ENCODE assay signal across 17 cellular contexts in the genomic region with DNA sequence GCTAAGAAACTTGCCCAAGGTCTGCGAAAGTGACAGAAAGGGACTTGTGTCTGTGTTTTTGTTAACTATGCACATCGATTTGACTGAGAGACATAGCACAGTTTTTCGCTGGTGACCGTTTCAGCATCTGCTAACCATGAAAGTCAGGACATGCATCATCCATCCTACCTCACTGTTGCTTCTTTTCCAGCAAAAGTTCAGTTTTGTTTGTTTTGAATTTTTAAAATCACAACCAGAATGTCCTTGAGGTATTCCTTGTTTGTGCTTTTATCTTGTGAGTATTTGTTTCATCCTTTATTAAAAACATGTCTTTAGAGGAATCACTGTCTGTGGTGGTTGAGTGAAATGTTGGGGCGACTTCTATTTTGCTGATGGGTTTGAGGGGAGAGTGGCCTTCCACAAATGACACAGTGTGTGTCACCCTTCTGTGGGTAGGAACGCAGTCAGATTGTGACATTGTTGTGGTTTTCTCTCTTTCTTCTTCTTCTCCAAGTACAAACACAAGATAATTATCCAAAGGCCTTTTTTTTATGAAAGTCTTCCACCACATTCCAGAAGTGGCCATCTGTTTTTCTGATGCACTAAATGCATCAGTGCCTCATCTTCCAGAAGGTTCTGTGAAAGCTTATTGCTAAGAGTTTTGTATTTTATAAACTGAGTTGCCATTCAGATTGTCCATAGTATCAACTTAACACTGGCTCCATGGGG.
DNase-seq lines count a peak whose midpoint lies in the region; ATAC-seq and TF ChIP-seq lines count a peak whose summit lies in the region.
"Had no signal": no experiment of that assay in that cellular context is flagged by ENCODE, and none has a peak within 500 bp of the region (broad histone marks: within the 10 kb centered on the region; RNA-seq: fewer than 3 reads in every experiment).

No MANE protein-coding gene starts in this region.

- peaks cover 0 to 5% of the 10 kb centered on the region in 2 experiments; a peak in 2 of 4 replicates for H3K4me1 ChIP-seq in SK-N-SH (ENCODE audit: control insufficient read depth in 1 of 2, insufficient read depth in 2 of 2, low read depth in 1 of 2, low read length in 1 of 2)
- H3K4me1 ChIP-seq in stomach: peaks cover 31 to 58% (median 39%) of the 10 kb centered on the region in 4 donors

- intact Hi-C loops in stomach (cut with DNase I; ENCODE audit: low total_unique reads): no loop called here

- ATAC-seq in GM18870 (IDR thresholded peaks at IDR 0.05; ENCODE audit: unreplicated experiment): no peak
- ATAC-seq: activated CD8-positive, alpha-beta memory T cell treated with anti-CD3 and anti-CD28 coated beads, Interleukin-2, amount 10 ng/mL, durations not matched to agents 7 days and 5 days; natural killer cell treated with Interleukin-12 subunit alpha and Interleukin-12 subunit beta and Interleukin-15 and Interleukin-18, amount 100 ng/mL, for 72 hours had no signal

- TF ChIP-seq RAD21 in SK-N-SH (IDR thresholded peaks at IDR 0.05; ENCODE audit: low read length): no peak

- H3K4me2 ChIP-seq in SK-N-SH: no peak overlapping the region
- H3K4me2 ChIP-seq: KMS-11 had no signal

- CTCF ChIA-PET in SK-N-SH (lab: Yijun Ruan, JAX): interaction anchor here (2.9 kb wide), 1 partner anchor 20 kb away, joined by 21 read pairs; no protein-coding TSS in a partner anchor

- no peaks in the 10 kb centered on the region for H3K27me3 ChIP-seq in SK-N-SH (ENCODE audit: insufficient read depth)
- no peaks in the 10 kb centered on the region for H3K27me3 ChIP-seq in stomach
- H3K27me3 ChIP-seq: adrenal gland had no signal

- TF ChIP-seq POLR2A in stomach (IDR thresholded peaks at IDR 0.05): no peak

- no peak overlapping the region for H3K9ac ChIP-seq in SK-N-SH
- H3K9ac ChIP-seq: KMS-11 had no signal

- H4K20me1 ChIP-seq in SK-N-SH (ENCODE audit: insufficient read depth): no peaks in the 10 kb centered on the region

- H3F3A ChIP-seq in SK-N-SH (replicated peaks; ENCODE audit: insufficient read depth): no peaks in the 10 kb centered on the region

- H3K4me3 ChIP-seq in SK-N-SH (ENCODE audit: low read depth in 2 of 2, low read length in 1 of 2): no peak overlapping the region
- H3K4me3 ChIP-seq in stomach: no peak overlapping the region
- H3K4me3 ChIP-seq: adrenal gland had no signal

- POLR2A ChIA-PET in SK-N-SH (lab: Yijun Ruan, JAX): no interaction called here

- H3K36me3 ChIP-seq in SK-N-SH (replicated peaks in 1 of 2; ENCODE audit: control insufficient read depth in 1 of 2, insufficient read depth in 2 of 2, low read length in 1 of 2): no peaks in the 10 kb centered on the region
- no peaks in the 10 kb centered on the region for H3K36me3 ChIP-seq in stomach
- H3K36me3 ChIP-seq: adrenal gland had no signal

- H3K9me2 ChIP-seq in SK-N-SH: no peaks in the 10 kb centered on the region

- H3K27ac ChIP-seq in SK-N-SH (ENCODE audit: low read depth in 2 of 2, low read length in 1 of 2): peak overlapping the region; percentile 11 to 59; a peak in 3 of 4 replicates
- H3K27ac ChIP-seq in stomach: peak overlapping the region; percentile 44 to 79 (median 63)
- H3K27ac ChIP-seq: adrenal gland, HL-60, KMS-11 had no signal

- H3K9me3 ChIP-seq in SK-N-SH (no peaks in the 10 kb centered on the region), stomach (no peaks in the 10 kb centered on the region)
- H3K9me3 ChIP-seq: adrenal gland had no signal

- DNase-seq in GM03348 (ENCODE audit: low spot score) (peak; percentile 32), SK-N-SH (no peak), fibroblast of peridontal ligament (ENCODE audit: extremely low read depth) (peak; percentile 61), stomach (no peak), putamen (ENCODE audit: low spot score) (no peak), HuH-7 (ENCODE audit: low spot score) (no peak)
- DNase-seq: activated CD8-positive, alpha-beta memory T cell treated with anti-CD3 and anti-CD28 coated beads, Interleukin-2, amount 10 ng/mL, durations not matched to agents 7 days and 5 days; activated effector memory CD4-positive, alpha-beta T cell treated with Interleukin-2 at 50 U/mL for 16 hours; COR-L47; NCI-H1105; NCI-H2107; NCI-H526 had no signal

- no peak overlapping the region for H2AFZ ChIP-seq in SK-N-SH (ENCODE audit: low read depth)

- TF ChIP-seq CTCF in SK-N-SH (IDR thresholded peaks at IDR 0.05): no peak
- TF ChIP-seq CTCF in stomach (IDR thresholded peaks at IDR 0.05): no peak

- TF ChIP-seq EP300 in SK-N-SH (IDR thresholded peaks at IDR 0.05; ENCODE audit: borderline replicate concordance in 1 of 2, low read depth in 1 of 2, low read length in 1 of 2) (no peak), stomach (IDR thresholded peaks at IDR 0.05) (no peak)

- no peaks in the 10 kb centered on the region for H3K79me2 ChIP-seq in SK-N-SH (ENCODE audit: insufficient read depth)

- WGBS in SK-N-SH (ENCODE audit: low lambda C conversion rate): 90% methylated on average over 6 of the region's 6 CpGs
- WGBS in stomach, 5 donors: 84 to 92% (median 91%) methylated on average over 6 of the region's 6 CpGs

TF ChIP-seq in SK-N-SH, 30 proteins besides CTCF, POLR2A, EP300 and RAD21:
- TF ChIP-seq TCF12 (IDR thresholded peaks at IDR 0.05): peak; percentile 56
- TF ChIP-seq, protein P1, sequence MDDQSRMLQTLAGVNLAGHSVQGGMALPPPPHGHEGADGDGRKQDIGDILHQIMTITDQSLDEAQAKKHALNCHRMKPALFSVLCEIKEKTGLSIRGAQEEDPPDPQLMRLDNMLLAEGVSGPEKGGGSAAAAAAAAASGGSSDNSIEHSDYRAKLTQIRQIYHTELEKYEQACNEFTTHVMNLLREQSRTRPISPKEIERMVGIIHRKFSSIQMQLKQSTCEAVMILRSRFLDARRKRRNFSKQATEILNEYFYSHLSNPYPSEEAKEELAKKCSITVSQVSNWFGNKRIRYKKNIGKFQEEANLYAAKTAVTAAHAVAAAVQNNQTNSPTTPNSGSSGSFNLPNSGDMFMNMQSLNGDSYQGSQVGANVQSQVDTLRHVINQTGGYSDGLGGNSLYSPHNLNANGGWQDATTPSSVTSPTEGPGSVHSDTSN (IDR thresholded peaks at IDR 0.05): no peak

Comparison
In these comparisons a context has a peak if more than half of its experiments do, and no peak if none do; other contexts are left out.
1. DNase-seq: peak in GM03348 (single experiment) and fibroblast of peridontal ligament (single experiment); none in SK-N-SH (single experiment), stomach (single experiment), putamen (single experiment) and HuH-7 (single experiment).